21 cellular contexts compared by ENCODE assay signal in genomic region chr15:55915221-55915620, GRCh38.
A peak's percentile ranks its signal among the peaks of the same experiment; 100 is the strongest.
DNase-seq lines count a peak whose midpoint lies in the region; ATAC-seq, FAIRE-seq and TF ChIP-seq lines count a peak whose summit lies in the region.
"Had no signal": no experiment of that assay in that cellular context is flagged by ENCODE, and none has a peak within 500 bp of the region (broad histone marks: within the 10 kb centered on the region; RNA-seq: fewer than 3 reads in every experiment).

No MANE protein-coding gene starts in this region.

- 38% methylated on average over 1 of the region's 1 CpG for WGBS in A549 (ENCODE audit: missing lambda C conversion rate)
- no CpG with 5 or more reads among the region's 1 CpG for WGBS in IMR-90 (ENCODE audit: extremely low coverage in 2 of 2, insufficient read length in 1 of 2), 2 experiments

- H3K27ac ChIP-seq in A549 (peak overlapping the region; percentile 74 to 81), IMR-90 (ENCODE audit: insufficient read depth, low read length) (peak overlapping the region; percentile 59; the same call in 1 of the 2 replicates), astrocyte (ENCODE audit: low read depth, low read length) (peak overlapping the region; percentile 70), PC-3 (ENCODE audit: low read length) (no peak overlapping the region), right atrium auricular region (no peak overlapping the region)
- H3K27ac ChIP-seq: transverse colon had no signal

- dilution Hi-C loops in IMR-90 (cut with HindIII; ENCODE audit: low sequenced_read_pairs, unreplicated experiment): no loop called here

- peak overlapping the region; percentile 80 for H2BK5ac ChIP-seq in IMR-90 (ENCODE audit: low read depth, low read length, poor library complexity, severe bottlenecking)

- H3K79me2 ChIP-seq in astrocyte (ENCODE audit: insufficient read depth, low read length): peaks cover 63% of the 10 kb centered on the region
- H3K79me2 ChIP-seq in PC-3 (ENCODE audit: low read length): no peaks in the 10 kb centered on the region

- in situ Hi-C loops in IMR-90 (cut with MboI; ENCODE audit: low sequenced_read_pairs): loop anchor here (10.0 kb wide), 1 partner anchor 270 kb away; no protein-coding TSS in a partner anchor

- peak overlapping the region; percentile 22 for H3K27ac Mint-ChIP-seq in astrocyte (ENCODE audit: unreplicated experiment)
- H3K27ac Mint-ChIP-seq: activated CD8-positive, alpha-beta T cell treated with anti-CD3 and anti-CD28 coated beads for 36 hours; activated naive CD8-positive, alpha-beta T cell; activated T-cell treated with anti-CD3 and anti-CD28 coated beads, Interleukin-2, amount 50 U/mL, for 72 hours; WTC11 had no signal

- TF ChIP-seq CTCF in A549 (IDR thresholded peaks at IDR 0.05): no peak
- no peak for TF ChIP-seq CTCF in IMR-90 (conservative IDR thresholded peaks at IDR 0.05; ENCODE audit: low read depth, low read length)
- TF ChIP-seq CTCF in astrocyte (IDR thresholded peaks at IDR 0.05; ENCODE audit: insufficient read depth, low read depth, low read length): no peak
- TF ChIP-seq CTCF in fibroblast of villous mesenchyme (IDR thresholded peaks at IDR 0.05; ENCODE audit: insufficient read depth, low read depth, low read length): no peak
- no peak for TF ChIP-seq CTCF in PC-3 (conservative IDR thresholded peaks at IDR 0.05; ENCODE audit: low read depth, low read length)
- TF ChIP-seq CTCF in right atrium auricular region (IDR thresholded peaks at IDR 0.05): no peak

- H3K9ac ChIP-seq in IMR-90 (ENCODE audit: low read depth, low read length) (peak overlapping the region; percentile 70; the same call in 1 of the 2 replicates), astrocyte (ENCODE audit: low read length) (peak overlapping the region; percentile 80), PC-3 (ENCODE audit: low read length) (no peak overlapping the region)

- H3K18ac ChIP-seq in IMR-90 (ENCODE audit: low read depth, low read length): peak overlapping the region; percentile 76; the same call in 1 of the 2 replicates

- H4K5ac ChIP-seq in IMR-90 (ENCODE audit: low read depth, low read length): peak overlapping the region; percentile 47; the same call in 1 of the 2 replicates

- no peaks in the 10 kb centered on the region for H3K27me3 Mint-ChIP-seq in astrocyte (ENCODE audit: low read depth, unreplicated experiment)
- H3K27me3 Mint-ChIP-seq: activated CD8-positive, alpha-beta T cell treated with anti-CD3 and anti-CD28 coated beads for 36 hours; activated naive CD8-positive, alpha-beta T cell had no signal

- peak overlapping the region; percentile 31; the same call in 1 of the 3 replicates for H2BK15ac ChIP-seq in IMR-90 (ENCODE audit: low read depth, low read length)

- no peaks in the 10 kb centered on the region for H4K20me1 ChIP-seq in IMR-90 (ENCODE audit: insufficient read depth, low read length)
- H4K20me1 ChIP-seq in astrocyte (ENCODE audit: insufficient read depth, low read length): no peaks in the 10 kb centered on the region
- H4K20me1 ChIP-seq in PC-3 (ENCODE audit: low read length): no peaks in the 10 kb centered on the region

- DNase-seq in A549 (ENCODE audit: low read depth in 1 of 2, low spot score in 1 of 2): no peak
- DNase-seq in IMR-90: no peak
- peak; percentile 46 for DNase-seq in astrocyte (ENCODE audit: low read depth)
- no peak for DNase-seq in fibroblast of villous mesenchyme (ENCODE audit: low read depth)
- DNase-seq in PC-3: no peak
- DNase-seq in effector CD4-positive, alpha-beta T cell: no peak
- DNase-seq in right atrium auricular region (ENCODE audit: low spot score): no peak
- no peak for DNase-seq in activated T-cell treated with anti-CD3 and anti-CD28 coated beads for 4 hours
- DNase-seq: activated CD8-positive, alpha-beta T cell treated with anti-CD3 and anti-CD28 coated beads for 36 hours; activated T-cell treated with anti-CD3 and anti-CD28 coated beads, Interleukin-2, amount 50 U/mL, for 72 hours; DND-41; effector CD8-positive, alpha-beta T cell; kidney glomerular epithelial cell; NCI-H1436 treated with DMSO at 0.1 percent for 48 hours; stimulated activated naive CD4-positive, alpha-beta T cell treated with Interleukin-2 at 50 U/mL for 16 hours; T-helper 2 cell; transverse colon had no signal

- peaks cover 1% of the 10 kb centered on the region for H3K36me3 Mint-ChIP-seq in astrocyte (ENCODE audit: low read depth, unreplicated experiment)
- H3K36me3 Mint-ChIP-seq: activated naive CD8-positive, alpha-beta T cell; WTC11 had no signal

- TF ChIP-seq POLR2A in A549 (IDR thresholded peaks at IDR 0.05; ENCODE audit: low read length): no peak
- no peak for TF ChIP-seq POLR2A in IMR-90 (IDR thresholded peaks at IDR 0.05; ENCODE audit: low read depth, low read length)

- no peak for TF ChIP-seq EP300 in A549 (IDR thresholded peaks at IDR 0.05)

- peak overlapping the region; percentile 79 for H3K4me3 Mint-ChIP-seq in astrocyte (ENCODE audit: unreplicated experiment)
- H3K4me3 Mint-ChIP-seq: activated CD8-positive, alpha-beta T cell treated with anti-CD3 and anti-CD28 coated beads for 36 hours; activated naive CD8-positive, alpha-beta T cell; activated T-cell treated with anti-CD3 and anti-CD28 coated beads, Interleukin-2, amount 50 U/mL, for 72 hours; WTC11 had no signal

- H3K9me3 Mint-ChIP-seq in astrocyte (ENCODE audit: unreplicated experiment): no peaks in the 10 kb centered on the region
- H3K9me3 Mint-ChIP-seq: activated CD8-positive, alpha-beta T cell treated with anti-CD3 and anti-CD28 coated beads for 36 hours; activated T-cell treated with anti-CD3 and anti-CD28 coated beads, Interleukin-2, amount 50 U/mL, for 72 hours; nephron; WTC11 had no signal

- peak overlapping the region; percentile 72 for H3K4me2 ChIP-seq in A549
- peak overlapping the region; percentile 97 for H3K4me2 ChIP-seq in IMR-90 (ENCODE audit: low read depth, low read length)
- peak overlapping the region; percentile 84 for H3K4me2 ChIP-seq in astrocyte (ENCODE audit: low read length)
- H3K4me2 ChIP-seq in PC-3 (ENCODE audit: low read length): no peak overlapping the region

- no peaks in the 10 kb centered on the region for H3K27me3 ChIP-seq in IMR-90 (ENCODE audit: control insufficient read depth, insufficient read depth, low read length)
- no peaks in the 10 kb centered on the region for H3K27me3 ChIP-seq in astrocyte (ENCODE audit: insufficient read depth, low read length)
- H3K27me3 ChIP-seq in PC-3 (ENCODE audit: low read length): no peaks in the 10 kb centered on the region
- no peaks in the 10 kb centered on the region for H3K27me3 ChIP-seq in right atrium auricular region
- H3K27me3 ChIP-seq: transverse colon had no signal

- H3K9me3 ChIP-seq in A549 (no peaks in the 10 kb centered on the region), IMR-90 (ENCODE audit: control insufficient read depth, insufficient read depth, low read length) (no peaks in the 10 kb centered on the region), astrocyte (ENCODE audit: insufficient read depth, low read depth, low read length) (no peaks in the 10 kb centered on the region), PC-3 (ENCODE audit: low read length) (no peaks in the 10 kb centered on the region), right atrium auricular region (no peaks in the 10 kb centered on the region)
- H3K9me3 ChIP-seq: transverse colon had no signal

- H2AK9ac ChIP-seq in IMR-90 (replicated peaks; ENCODE audit: low read depth, low read length, poor library complexity): no peak overlapping the region

- peak overlapping the region; percentile 69 for H2BK20ac ChIP-seq in IMR-90 (ENCODE audit: low read depth, low read length)

- FAIRE-seq in A549 (lab: Jason Lieb, UNC): peak; percentile 87
- FAIRE-seq in astrocyte (lab: Jason Lieb, UNC): no peak
- FAIRE-seq: GM18507 had no signal

- no peak overlapping the region for H2AK5ac ChIP-seq in IMR-90 (ENCODE audit: low read depth, low read length)

- H3K4me3 ChIP-seq in A549 (peak overlapping the region; percentile 47), IMR-90 (ENCODE audit: insufficient read depth, low read depth, low read length) (peak overlapping the region; percentile 45), astrocyte (ENCODE audit: insufficient read depth, low read depth, low read length) (peak overlapping the region; percentile 72), fibroblast of villous mesenchyme (ENCODE audit: low read depth, low read length) (peak overlapping the region; percentile 53), PC-3 (ENCODE audit: low read length) (no peak overlapping the region), right atrium auricular region (no peak overlapping the region)
- H3K4me3 ChIP-seq: transverse colon had no signal

- peak overlapping the region; percentile 14; the same call in 1 of the 2 replicates for H3K56ac ChIP-seq in IMR-90 (ENCODE audit: extremely low read depth, insufficient read depth, low read length)

- CTCF ChIA-PET in A549 (lab: Yijun Ruan, JAX): interaction anchor here (1.1 to 5.9 kb wide), 6 partner anchors 17 to 417 kb away, joined by 3 to 87 read pairs (median 12); partner anchors contain the start of gene NEDD4
- CTCF ChIA-PET in IMR-90 (lab: Yijun Ruan, JAX): interaction anchor here (0.5 to 1.3 kb wide), 4 partner anchors 18 to 266 kb away, joined by 3 to 4 read pairs (median 4); no protein-coding TSS in a partner anchor
- CTCF ChIA-PET in PC-3 (lab: Charles Lee): no interaction called here

- intact Hi-C loops in IMR-90 (cut with micrococcal nuclease): loop anchor here (5.0 to 10.0 kb wide), 4 partner anchors 58 to 510 kb away; partner anchors contain the start of gene PRTG
- intact Hi-C loops in PC-3 (cut with micrococcal nuclease): loop anchor here (5.0 kb wide), 3 partner anchors 68 to 332 kb away; partner anchors contain the start of gene NEDD4

- POLR2A ChIA-PET in A549 (lab: Yijun Ruan, JAX): interaction anchor here (1.5 to 4.1 kb wide), 2 partner anchors 18 to 21 kb away, joined by 8 to 33 read pairs; no protein-coding TSS in a partner anchor
- POLR2A ChIA-PET in IMR-90 (lab: Charles Lee; ENCODE audit: unreplicated experiment): interaction anchor here (0.6 kb wide), 1 partner anchor 48 kb away, joined by 3 read pairs; no protein-coding TSS in a partner anchor
- POLR2A ChIA-PET in PC-3 (lab: Charles Lee; ENCODE audit: unreplicated experiment): no interaction called here

- peak overlapping the region; percentile 70 for H3K4ac ChIP-seq in IMR-90 (ENCODE audit: low read depth, low read length)

- H3K79me1 ChIP-seq in IMR-90 (ENCODE audit: low read depth in 1 of 2, low read length in 2 of 2): peaks cover 19 to 29% of the 10 kb centered on the region in 2 experiments

- H3F3A ChIP-seq in PC-3 (ENCODE audit: low read length, unreplicated experiment): no peaks in the 10 kb centered on the region

- H3K36me3 ChIP-seq in IMR-90 (ENCODE audit: control insufficient read depth, insufficient read depth, low read length): no peaks in the 10 kb centered on the region
- no peaks in the 10 kb centered on the region for H3K36me3 ChIP-seq in astrocyte (ENCODE audit: insufficient read depth, low read length)
- H3K36me3 ChIP-seq in PC-3 (ENCODE audit: low read depth, low read length): no peaks in the 10 kb centered on the region
- no peaks in the 10 kb centered on the region for H3K36me3 ChIP-seq in right atrium auricular region
- H3K36me3 ChIP-seq: transverse colon had no signal

- H3K23ac ChIP-seq in IMR-90 (ENCODE audit: low read depth, low read length): peak overlapping the region; percentile 84; the same call in 1 of the 2 replicates

- peak overlapping the region; percentile 78; the same call in 1 of the 2 replicates for H3K14ac ChIP-seq in IMR-90 (replicated peaks; ENCODE audit: low read depth, low read length)

- H3K9me1 ChIP-seq in IMR-90 (ENCODE audit: insufficient read depth, low read length): peaks cover 3% of the 10 kb centered on the region

- peaks cover 28% of the 10 kb centered on the region for H3K4me1 ChIP-seq in A549
- H3K4me1 ChIP-seq in IMR-90 (ENCODE audit: control insufficient read depth, insufficient read depth, low read length): peaks cover 5% of the 10 kb centered on the region; the same call in 1 of the 2 replicates
- H3K4me1 ChIP-seq in astrocyte (ENCODE audit: insufficient read depth, low read length): peaks cover 19% of the 10 kb centered on the region
- peaks cover 43% of the 10 kb centered on the region for H3K4me1 ChIP-seq in PC-3 (ENCODE audit: insufficient read depth, low read length)
- no peaks in the 10 kb centered on the region for H3K4me1 ChIP-seq in right atrium auricular region

- TF ChIP-seq RAD21 in A549 (conservative IDR thresholded peaks at IDR 0.05 in 1 of 2, IDR thresholded peaks at IDR 0.05 in 1 of 2) (no peak), IMR-90 (IDR thresholded peaks at IDR 0.05; ENCODE audit: low read length) (no peak)

- H4K91ac ChIP-seq in IMR-90 (ENCODE audit: insufficient read depth, low read depth, low read length): peak overlapping the region; percentile 50; the same call in 1 of the 2 replicates

- no peak for ATAC-seq in A549
- ATAC-seq in IMR-90 (ENCODE audit: low read depth): no peak
- ATAC-seq in PC-3: no peak
- ATAC-seq: activated CD8-positive, alpha-beta T cell treated with anti-CD3 and anti-CD28 coated beads for 36 hours; activated T-cell treated with anti-CD3 and anti-CD28 coated beads, Interleukin-2, amount 50 U/mL, for 72 hours; WTC11 had no signal

- peak overlapping the region in 1 of 2 experiments; percentile 53 for H4K8ac ChIP-seq in IMR-90 (ENCODE audit: low read depth in 2 of 2, low read length in 2 of 2)

- no peaks in the 10 kb centered on the region for H3K9me2 ChIP-seq in PC-3 (replicated peaks; ENCODE audit: low read length)

- BruUV-seq in IMR-90 (replicated peaks; lab: Mats Ljungman, UMichigan) (no TSS peak), PC-3 (replicated peaks; lab: Mats Ljungman, UMichigan) (no TSS peak)

- H3K4me1 Mint-ChIP-seq in astrocyte (ENCODE audit: low read depth, unreplicated experiment): peaks cover 33% of the 10 kb centered on the region

- H2BK120ac ChIP-seq in IMR-90 (ENCODE audit: low read depth, low read length): peak overlapping the region; percentile 77

- H2AFZ ChIP-seq in IMR-90 (replicated peaks; ENCODE audit: low read length, poor library complexity) (no peak overlapping the region), astrocyte (ENCODE audit: low read depth, low read length) (no peak overlapping the region), PC-3 (ENCODE audit: low read length) (no peak overlapping the region)

Comparison
In these comparisons a context has a peak if more than half of its experiments do, and no peak if none do; other contexts are left out.
1. H3K27ac ChIP-seq: peak in A549 (2 of 2), IMR-90 (single experiment) and astrocyte (single experiment); none in PC-3 (single experiment) and right atrium auricular region (0 of 2).
2. H3K4me3 ChIP-seq: peak in A549 (single experiment), IMR-90 (single experiment), astrocyte (single experiment) and fibroblast of villous mesenchyme (single experiment); none in PC-3 (single experiment) and right atrium auricular region (0 of 2).